In genomic region chr13:36891752-36892151, GRCh38 we compare ENCODE assay signal across 28 cellular contexts. TPM values are rescaled to one million over a fixed set of nuclear protein-coding genes. Genes with fewer than 3 reads are reported as not detected.
DNase-seq lines count a peak whose midpoint lies in the region; ATAC-seq and TF ChIP-seq lines count a peak whose summit lies in the region.
"Had no signal": no experiment of that assay in that cellular context is flagged by ENCODE, and none has a peak within 500 bp of the region (broad histone marks: within the 10 kb centered on the region; RNA-seq: fewer than 3 reads in every experiment).

No MANE protein-coding gene starts in this region.

- no peaks in the 10 kb centered on the region for H3K36me3 Mint-ChIP-seq in stimulated activated memory B cell treated with anti-CD40 and anti-IgM and Interleukin-4, amounts not matched to agents 10 μg/mL and 1 μg/mL and 100 μg/mL, for 72 hours
- H3K36me3 Mint-ChIP-seq: activated naive CD4-positive, alpha-beta T cell treated with anti-CD3 and anti-CD28 coated beads, Interleukin-2, amount 50 U/mL, for 24 hours had no signal

- peak overlapping the region; percentile 31 for H3K27ac ChIP-seq in AG04450 (ENCODE audit: low read depth, low read length)
- H3K27ac ChIP-seq: gastroesophageal sphincter, KMS-11, pancreas, testis had no signal

- no peaks in the 10 kb centered on the region for H3K27me3 ChIP-seq in AG04450 (ENCODE audit: control insufficient read depth, insufficient read depth, low read length)
- H3K27me3 ChIP-seq: gastroesophageal sphincter, pancreas, testis had no signal

- no peaks in the 10 kb centered on the region for H3K4me1 Mint-ChIP-seq in stimulated activated memory B cell treated with anti-CD40 and anti-IgM and Interleukin-4, amounts not matched to agents 10 μg/mL and 1 μg/mL and 100 μg/mL, for 72 hours
- H3K4me1 Mint-ChIP-seq: activated naive CD4-positive, alpha-beta T cell treated with anti-CD3 and anti-CD28 coated beads, Interleukin-2, amount 50 U/mL, for 24 hours had no signal

- H3K9me3 Mint-ChIP-seq in stimulated activated memory B cell treated with anti-CD40 and anti-IgM and Interleukin-4, amounts not matched to agents 10 μg/mL and 1 μg/mL and 100 μg/mL, for 72 hours, result peaks cover 5% of the 10 kb centered on the region
- H3K9me3 Mint-ChIP-seq: activated naive CD4-positive, alpha-beta T cell treated with anti-CD3 and anti-CD28 coated beads, Interleukin-2, amount 50 U/mL, for 24 hours had no signal

- no peak for ATAC-seq in stimulated activated memory B cell treated with anti-CD40 and anti-IgM and Interleukin-4, amounts not matched to agents 10 μg/mL and 1 μg/mL and 100 μg/mL, for 72 hours
- no peak for ATAC-seq in GM21737 (IDR thresholded peaks at IDR 0.05; ENCODE audit: unreplicated experiment)
- ATAC-seq: gastroesophageal sphincter, left ventricle myocardium superior, mucosa of descending colon, pancreas, right cardiac atrium had no signal

- no peaks in the 10 kb centered on the region for H3K9me3 ChIP-seq in AG04450 (ENCODE audit: control insufficient read depth, insufficient read depth, low read length)
- H3K9me3 ChIP-seq: gastroesophageal sphincter, mucosa of descending colon, pancreas, testis had no signal

- POLR2A ChIA-PET in AG04450 (lab: Yijun Ruan, JAX), result interaction anchor here (0.6 kb wide), 1 partner anchor 13 kb away, joined by 3 read pairs; no protein-coding TSS in a partner anchor

- DNase-seq in AG04450 (ENCODE audit: low read depth, low spot score), result peak; percentile 16
- peak; percentile 65 for DNase-seq in GM04504 (ENCODE audit: low read depth)
- DNase-seq in amniotic epithelial cell (ENCODE audit: low read depth), result peak; percentile 85
- DNase-seq in fibroblast of villous mesenchyme (ENCODE audit: low read depth), result peak; percentile 80
- DNase-seq in NCI-H2227 (lab: John Stamatoyannopoulos, UW; ENCODE audit: unreplicated experiment), result no peak
- no peak for DNase-seq in amniotic stem cell (lab: John Stamatoyannopoulos, UW)
- DNase-seq: activated CD4-positive, alpha-beta T cell treated with anti-CD3 and anti-CD28 coated beads, Interleukin-2, amount 50 U/mL, for 4 hours; activated CD4-positive, CD25-positive, alpha-beta regulatory T cell; DMS153; GOT3; hypothalamus; left ventricle myocardium superior; mucosa of descending colon; NCI-H1048; NCI-H1930; NCI-H2227 treated with DMSO at 0.1 percent for 48 hours; pancreas; right cardiac atrium; stimulated activated CD4-positive, alpha-beta T cell treated with anti-CD3 and anti-CD28 coated beads, Interleukin-4, amount 100 ng/mL, for 4 hours; stimulated activated naive CD4-positive, alpha-beta T cell treated with Interleukin-2 at 50 U/mL for 16 hours; T1000; testis had no signal

- H3K4me3 Mint-ChIP-seq in stimulated activated memory B cell treated with anti-CD40 and anti-IgM and Interleukin-4, amounts not matched to agents 10 μg/mL and 1 μg/mL and 100 μg/mL, for 72 hours, result no peak overlapping the region
- H3K4me3 Mint-ChIP-seq: activated naive CD4-positive, alpha-beta T cell treated with anti-CD3 and anti-CD28 coated beads, Interleukin-2, amount 50 U/mL, for 24 hours; nephron had no signal

- H3K27ac Mint-ChIP-seq in stimulated activated memory B cell treated with anti-CD40 and anti-IgM and Interleukin-4, amounts not matched to agents 10 μg/mL and 1 μg/mL and 100 μg/mL, for 72 hours, result no peak overlapping the region
- H3K27ac Mint-ChIP-seq: activated naive CD4-positive, alpha-beta T cell treated with anti-CD3 and anti-CD28 coated beads, Interleukin-2, amount 50 U/mL, for 24 hours; nephron had no signal

- H3K27me3 Mint-ChIP-seq in stimulated activated memory B cell treated with anti-CD40 and anti-IgM and Interleukin-4, amounts not matched to agents 10 μg/mL and 1 μg/mL and 100 μg/mL, for 72 hours, result peaks cover 21% of the 10 kb centered on the region

- CTCF ChIA-PET in AG04450 (lab: Charles Lee), result interaction anchor here (1.4 kb wide), 1 partner anchor 34 kb away, joined by 3 read pairs; no protein-coding TSS in a partner anchor

- TF ChIP-seq CTCF in AG04450 (IDR thresholded peaks at IDR 0.05; ENCODE audit: low read depth, low read length), result no peak
- TF ChIP-seq CTCF in fibroblast of villous mesenchyme (IDR thresholded peaks at IDR 0.05; ENCODE audit: insufficient read depth, low read depth, low read length), result no peak

- no peak overlapping the region for H3K4me3 ChIP-seq in AG04450 (ENCODE audit: low read depth, low read length)
- no peak overlapping the region for H3K4me3 ChIP-seq in fibroblast of villous mesenchyme (ENCODE audit: low read depth, low read length)
- H3K4me3 ChIP-seq: gastroesophageal sphincter, mucosa of descending colon, pancreas, testis had no signal

RNA-seq across cellular contexts. Expression of gene SMAD9, which starts 28.3 kb away (rescaled TPM):
- 4.7 and 5.3 TPM in 2 replicates for polyA plus RNA-seq in AG04450 (2011; rRNA removed)
- polyA minus RNA-seq in AG04450 (2011; rRNA and poly(A)+ RNA removed), result 5.3 and 5.6 TPM in 2 replicates
- total RNA-seq in fibroblast of villous mesenchyme, result 4.2 and 4.3 TPM in 2 replicates

Comparison
In these comparisons a context has a peak if more than half of its experiments do, and no peak if none do; other contexts are left out.
1. DNase-seq: peak in AG04450 (single experiment), GM04504 (single experiment), amniotic epithelial cell (single experiment) and fibroblast of villous mesenchyme (single experiment); none in NCI-H2227 (single experiment) and amniotic stem cell (single experiment).